19 cellular contexts compared by ENCODE assay signal in the genomic region with DNA sequence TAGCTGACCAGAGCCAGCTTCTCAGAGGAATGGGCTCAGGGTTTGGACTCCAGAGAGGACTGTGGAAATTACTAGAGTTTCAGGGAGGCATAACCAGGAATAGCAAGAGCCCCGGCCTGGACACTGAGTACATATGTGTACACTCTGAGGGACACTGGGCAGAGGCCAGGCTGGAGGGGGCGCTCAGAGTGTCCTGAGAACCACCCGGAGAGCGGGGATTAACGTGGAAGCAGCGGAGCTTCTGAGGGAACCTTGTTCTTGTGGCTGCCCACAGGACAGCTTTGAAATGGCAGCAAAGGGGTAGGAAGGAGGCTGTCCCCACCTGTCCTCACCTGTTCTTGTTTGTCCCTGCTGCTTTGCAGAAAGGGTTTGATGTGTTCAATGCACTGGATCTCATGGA.
"Had no signal": no experiment of that assay in that cellular context is flagged by ENCODE, and none has a peak within 500 bp of the region (broad histone marks: within the 10 kb centered on the region; RNA-seq: fewer than 3 reads in every experiment).

No MANE protein-coding gene starts in this region.

- H3K4me3 Mint-ChIP-seq: activated B cell treated with CpG ODN at 0.5 μM for 24 hours; activated CD4-positive, alpha-beta memory T cell treated with anti-CD3 and anti-CD28 coated beads for 36 hours; activated CD8-positive, alpha-beta memory T cell treated with anti-CD3 and anti-CD28 coated beads, Interleukin-2, amount 10 ng/mL, durations not matched to agents 7 days and 5 days; activated naive CD4-positive, alpha-beta T cell treated with anti-CD3 and anti-CD28 coated beads for 36 hours; brain; immature natural killer cell; natural killer cell; T-helper 2 cell treated with Interferon-gamma antibody and Interleukin-4, amounts not matched to agents 5 μg/mL and 100 μg/mL, for 36 hours had no signal

- H3K27ac ChIP-seq: colonic mucosa, lower lobe of right lung, neutrophil, parathyroid adenoma, SK-N-MC, upper lobe of right lung had no signal

- DNase-seq: activated B cell treated with CpG ODN at 0.5 μM for 24 hours; activated CD4-positive, alpha-beta memory T cell treated with anti-CD3 and anti-CD28 coated beads for 36 hours; activated CD4-positive, alpha-beta T cell treated with anti-CD3 and anti-CD28 coated beads for 4 hours; activated CD8-positive, alpha-beta memory T cell treated with anti-CD3 and anti-CD28 coated beads, Interleukin-2, amount 10 ng/mL, durations not matched to agents 7 days and 5 days; activated naive CD4-positive, alpha-beta T cell treated with anti-CD3 and anti-CD28 coated beads for 36 hours; activated T-cell treated with anti-CD3 and anti-CD28 coated beads, Interleukin-2, amount 50 U/mL, for 1 hour; central memory CD4-positive, alpha-beta T cell; colonic mucosa; immature natural killer cell; lower lobe of right lung; natural killer cell; retina; upper lobe of right lung had no signal

- H3K27ac Mint-ChIP-seq: activated B cell treated with CpG ODN at 0.5 μM for 24 hours; activated CD4-positive, alpha-beta memory T cell treated with anti-CD3 and anti-CD28 coated beads for 36 hours; activated CD8-positive, alpha-beta memory T cell treated with anti-CD3 and anti-CD28 coated beads, Interleukin-2, amount 10 ng/mL, durations not matched to agents 7 days and 5 days; activated naive CD4-positive, alpha-beta T cell treated with anti-CD3 and anti-CD28 coated beads for 36 hours; activated T-helper 2 cell treated with anti-CD3 and anti-CD28 coated beads, Interferon-gamma antibody, Interleukin-2, Interleukin-4, amounts not matched to agents 10 μg/mL and 5 μg/mL and 100 μg/mL, durations not matched to agents 14 hours and 24 hours and 36 hours; brain; natural killer cell; T-helper 2 cell treated with Interferon-gamma antibody and Interleukin-4, amounts not matched to agents 5 μg/mL and 100 μg/mL, for 36 hours had no signal

- H3K9me3 Mint-ChIP-seq: activated B cell treated with CpG ODN at 0.5 μM for 24 hours; activated CD4-positive, alpha-beta memory T cell treated with anti-CD3 and anti-CD28 coated beads for 36 hours; activated naive CD4-positive, alpha-beta T cell treated with anti-CD3 and anti-CD28 coated beads for 36 hours; activated T-helper 2 cell treated with anti-CD3 and anti-CD28 coated beads, Interferon-gamma antibody, Interleukin-2, Interleukin-4, amounts not matched to agents 10 μg/mL and 5 μg/mL and 100 μg/mL, durations not matched to agents 14 hours and 24 hours and 36 hours; brain; immature natural killer cell; natural killer cell; T-helper 2 cell treated with Interferon-gamma antibody and Interleukin-4, amounts not matched to agents 5 μg/mL and 100 μg/mL, for 36 hours had no signal

- H3K27me3 Mint-ChIP-seq: activated B cell treated with CpG ODN at 0.5 μM for 24 hours; activated CD4-positive, alpha-beta memory T cell treated with anti-CD3 and anti-CD28 coated beads for 36 hours; activated CD8-positive, alpha-beta memory T cell treated with anti-CD3 and anti-CD28 coated beads, Interleukin-2, amount 10 ng/mL, durations not matched to agents 7 days and 5 days; brain had no signal

- H3K4me1 Mint-ChIP-seq: activated B cell treated with CpG ODN at 0.5 μM for 24 hours; activated CD8-positive, alpha-beta memory T cell treated with anti-CD3 and anti-CD28 coated beads, Interleukin-2, amount 10 ng/mL, durations not matched to agents 7 days and 5 days; brain; immature natural killer cell had no signal

- ATAC-seq: activated CD8-positive, alpha-beta memory T cell treated with anti-CD3 and anti-CD28 coated beads, Interleukin-2, amount 10 ng/mL, durations not matched to agents 7 days and 5 days; lower lobe of right lung; natural killer cell; upper lobe of right lung had no signal

- H3K36me3 Mint-ChIP-seq: natural killer cell had no signal
